Comparison of ENCODE assay signal across 9 cellular contexts in the genomic region with DNA sequence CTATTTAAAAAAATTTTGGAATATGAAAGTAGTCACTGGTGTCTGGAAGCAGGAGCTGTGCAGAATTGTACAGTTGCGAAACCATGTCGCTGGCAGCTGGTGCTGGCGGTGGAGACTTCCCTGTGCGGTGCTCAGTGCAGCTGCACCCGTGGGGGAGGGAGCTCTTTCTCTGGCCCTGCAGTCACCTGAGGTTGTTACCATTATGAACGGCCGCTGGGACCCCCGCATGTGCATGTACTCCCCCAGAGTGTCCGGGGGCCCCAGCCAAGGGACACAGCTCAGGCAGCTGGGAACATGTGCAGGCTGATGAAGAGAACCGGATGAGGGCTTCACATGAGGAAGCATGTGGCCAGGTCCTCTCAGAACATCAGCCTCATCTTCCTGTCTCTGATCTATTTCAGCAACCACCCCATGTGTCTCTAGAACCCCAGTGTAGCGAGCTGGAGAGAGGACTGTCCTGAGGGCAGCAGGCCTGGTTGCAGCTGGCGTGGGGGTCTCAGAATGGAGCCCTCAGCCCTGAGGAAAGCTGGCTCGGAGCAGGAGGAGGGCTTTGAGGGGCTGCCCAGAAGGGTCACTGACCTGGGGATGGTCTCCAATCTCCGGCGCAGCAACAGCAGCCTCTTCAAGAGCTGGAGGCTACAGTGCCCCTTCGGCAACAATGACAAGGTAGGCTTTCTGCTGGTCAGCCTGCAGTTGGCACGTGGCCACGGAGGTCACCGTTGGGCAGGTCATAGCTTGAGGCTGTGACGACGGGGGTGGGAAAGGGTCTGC. TPM values are rescaled to one million over a fixed set of nuclear protein-coding genes. Genes with fewer than 3 reads are reported as not detected.
A peak's percentile ranks its signal among the peaks of the same experiment; 100 is the strongest.
DNase-seq lines count a peak whose midpoint lies in the region; ATAC-seq and TF ChIP-seq lines count a peak whose summit lies in the region.
"Had no signal": no experiment of that assay in that cellular context is flagged by ENCODE, and none has a peak within 500 bp of the region (broad histone marks: within the 10 kb centered on the region; RNA-seq: fewer than 3 reads in every experiment).

A gene (plus strand): TSS at position 422 of the 771 bp plus-strand sequence. CDS start 80 bp downstream, at position 502.

- no peaks in the 10 kb centered on the region for H3F3A ChIP-seq in Loucy (ENCODE audit: low read depth)

- H3K4me1 ChIP-seq in Loucy (ENCODE audit: insufficient read depth, low read length, poor library complexity, severe bottlenecking) (no peaks in the 10 kb centered on the region), mononuclear cell (ENCODE audit: insufficient read depth, low read length) (peaks cover 71% of the 10 kb centered on the region)

- peak within 1 kb of the TSS; percentile 33; the same call in 1 of the 2 replicates for H2AFZ ChIP-seq in Loucy (ENCODE audit: low read length)

- no peak within 1 kb of the TSS for H3K4me3 ChIP-seq in Loucy (ENCODE audit: low read length, poor library complexity, severe bottlenecking)
- peak within 1 kb of the TSS; percentile 25 for H3K4me3 ChIP-seq in mononuclear cell (ENCODE audit: low read length)

- H3K27ac Mint-ChIP-seq in activated naive CD4-positive, alpha-beta T cell treated with anti-CD3 and anti-CD28 coated beads, Interleukin-2, amount 50 U/mL, for 72 hours, result peak within 1 kb of the TSS; percentile 37 to 95

- TF ChIP-seq CTCF in GM13976 (IDR thresholded peaks at IDR 0.05; ENCODE audit: borderline replicate concordance, control extremely low read depth, extremely low read depth, insufficient read depth, missing control alignments), result no peak
- no peak for TF ChIP-seq CTCF in Loucy (conservative IDR thresholded peaks at IDR 0.05; ENCODE audit: low read length)

- ATAC-seq in activated naive CD4-positive, alpha-beta T cell treated with anti-CD3 and anti-CD28 coated beads, Interleukin-2, amount 50 U/mL, for 72 hours, result peak; percentile 61 to 64
- ATAC-seq in GM21390 (IDR thresholded peaks at IDR 0.05; ENCODE audit: unreplicated experiment), result no peak

- H3K9me2 ChIP-seq in Loucy (replicated peaks; ENCODE audit: low read depth, low read length), result no peaks in the 10 kb centered on the region

- peak; percentile 75 for DNase-seq in GM13976 (ENCODE audit: low spot score)
- DNase-seq in activated naive CD4-positive, alpha-beta T cell treated with anti-CD3 and anti-CD28 coated beads, Interleukin-2, amount 50 U/mL, for 72 hours (ENCODE audit: low spot score in 2 of 2), result no peak
- no peak for DNase-seq in NCI-H446 treated with DMSO at 0.1 percent for 48 hours (lab: John Stamatoyannopoulos, UW)
- no peak for DNase-seq in NCI-H748 treated with DMSO at 0.1 percent for 48 hours (lab: John Stamatoyannopoulos, UW)
- DNase-seq in dermis blood vessel endothelial cell, result no peak

- no peak within 1 kb of the TSS for H3K9ac ChIP-seq in Loucy (ENCODE audit: low read depth, low read length, poor library complexity, severe bottlenecking)

- no peaks in the 10 kb centered on the region for H4K20me1 ChIP-seq in Loucy (ENCODE audit: insufficient read depth, low read length, poor library complexity, severe bottlenecking)

- H3K27me3 ChIP-seq in Loucy (ENCODE audit: insufficient read depth, low read length, poor library complexity, severe bottlenecking), result no peaks in the 10 kb centered on the region
- peaks cover 6% of the 10 kb centered on the region for H3K27me3 ChIP-seq in mononuclear cell (ENCODE audit: insufficient read depth, low read length)

- H3K9me3 Mint-ChIP-seq in activated naive CD4-positive, alpha-beta T cell treated with anti-CD3 and anti-CD28 coated beads, Interleukin-2, amount 50 U/mL, for 72 hours, result peaks cover 0 to 5% of the 10 kb centered on the region in 2 donors

- in situ Hi-C loops in GM13976 (cut with MboI; ENCODE audit: low sequenced_read_pairs, unreplicated experiment), result loop anchor here (25.0 kb wide), 1 partner anchor 109 kb away; a partner anchor contains a TSS

- no peaks in the 10 kb centered on the region for H3K36me3 ChIP-seq in Loucy (ENCODE audit: insufficient read depth, low read length)

- peaks cover 13 to 31% of the 10 kb centered on the region in 2 donors for H3K36me3 Mint-ChIP-seq in activated naive CD4-positive, alpha-beta T cell treated with anti-CD3 and anti-CD28 coated beads, Interleukin-2, amount 50 U/mL, for 72 hours

- H3K4me2 ChIP-seq in Loucy (ENCODE audit: low read depth, low read length, poor library complexity, severe bottlenecking), result no peak within 1 kb of the TSS

- no peaks in the 10 kb centered on the region for H3K79me2 ChIP-seq in Loucy (ENCODE audit: insufficient read depth, low read length)

- H3K9me3 ChIP-seq in Loucy (ENCODE audit: insufficient read depth, low read depth, low read length) (no peaks in the 10 kb centered on the region), mononuclear cell (ENCODE audit: low read depth, low read length) (no peaks in the 10 kb centered on the region)

RNA-seq across cellular contexts. Expression of the gene that starts here (rescaled TPM):
- total RNA-seq in activated naive CD4-positive, alpha-beta T cell treated with anti-CD3 and anti-CD28 coated beads, Interleukin-2, amount 50 U/mL, for 72 hours, result 10 to 100 TPM in 1 of 2 donors, 1 to 10 TPM in 1; 8.5 to 16.3 TPM
- 2.2 TPM for total RNA-seq in mononuclear cell
- 1.8 and 3.2 TPM in 2 replicates for total RNA-seq in dermis blood vessel endothelial cell
- total RNA-seq: endothelial cell of umbilical vein had no signal
